In genomic region chr3:24704496-24704895, GRCh38 we compare ENCODE assay signal across 14 cellular contexts.
A peak's percentile ranks its signal among the peaks of the same experiment; 100 is the strongest.
DNase-seq lines count a peak whose midpoint lies in the region; ATAC-seq lines count a peak whose summit lies in the region.
"Had no signal": no experiment of that assay in that cellular context is flagged by ENCODE, and none has a peak within 500 bp of the region (broad histone marks: within the 10 kb centered on the region; RNA-seq: fewer than 3 reads in every experiment).

No MANE protein-coding gene starts in this region.

- peaks cover 20 to 32% of the 10 kb centered on the region in 2 donors for H3K27me3 Mint-ChIP-seq in natural killer cell treated with Interleukin-12 subunit alpha and Interleukin-12 subunit beta and Interleukin-15 and Interleukin-18, amount 100 ng/mL, for 72 hours

- H3K27ac Mint-ChIP-seq in natural killer cell treated with Interleukin-12 subunit alpha and Interleukin-12 subunit beta and Interleukin-15 and Interleukin-18, amount 100 ng/mL, for 72 hours, result no peak overlapping the region
- H3K27ac Mint-ChIP-seq: mesothelial cell of epicardium had no signal

- no peaks in the 10 kb centered on the region for H3K36me3 Mint-ChIP-seq in natural killer cell treated with Interleukin-12 subunit alpha and Interleukin-12 subunit beta and Interleukin-15 and Interleukin-18, amount 100 ng/mL, for 72 hours

- DNase-seq in AG08395 (ENCODE audit: low spot score) (peak; percentile 13), HT1080 (ENCODE audit: low read depth) (peak; percentile 84), astrocyte of the hippocampus (ENCODE audit: low read depth, low spot score) (peak; percentile 84), foreskin melanocyte (peak; percentile 13), NCI-H1694 treated with DMSO at 0.1 percent for 48 hours (lab: John Stamatoyannopoulos, UW) (no peak), NCI-H2227 treated with DMSO at 0.1 percent for 48 hours (lab: John Stamatoyannopoulos, UW) (no peak)
- DNase-seq in natural killer cell treated with Interleukin-12 subunit alpha and Interleukin-12 subunit beta and Interleukin-15 and Interleukin-18, amount 100 ng/mL, for 72 hours (ENCODE audit: low spot score), result no peak
- DNase-seq in activated CD4-positive, CD25-positive, alpha-beta regulatory T cell (lab: John Stamatoyannopoulos, UW), result no peak
- DNase-seq: activated CD4-positive, alpha-beta T cell treated with anti-CD3 and anti-CD28 coated beads, Interleukin-2, amount 50 U/mL, for 4 hours; brain microvascular endothelial cell; psoas muscle; RPMI8226; stimulated activated CD4-positive, alpha-beta T cell treated with anti-CD3 and anti-CD28 coated beads, Interleukin-2, amount 100 ng/mL, for 48 hours had no signal

- ATAC-seq in natural killer cell treated with Interleukin-12 subunit alpha and Interleukin-12 subunit beta and Interleukin-15 and Interleukin-18, amount 100 ng/mL, for 72 hours, result no peak

- H3K4me1 Mint-ChIP-seq in natural killer cell treated with Interleukin-12 subunit alpha and Interleukin-12 subunit beta and Interleukin-15 and Interleukin-18, amount 100 ng/mL, for 72 hours (ENCODE audit: low read depth in 2 of 2), result peaks cover 0 to 7% of the 10 kb centered on the region in 2 donors

- no peaks in the 10 kb centered on the region for H3K9me3 Mint-ChIP-seq in natural killer cell treated with Interleukin-12 subunit alpha and Interleukin-12 subunit beta and Interleukin-15 and Interleukin-18, amount 100 ng/mL, for 72 hours
- H3K9me3 Mint-ChIP-seq: mesothelial cell of epicardium had no signal

- no peak overlapping the region for H3K4me3 Mint-ChIP-seq in natural killer cell treated with Interleukin-12 subunit alpha and Interleukin-12 subunit beta and Interleukin-15 and Interleukin-18, amount 100 ng/mL, for 72 hours
- H3K4me3 Mint-ChIP-seq: mesothelial cell of epicardium had no signal

Comparison
In these comparisons a context has a peak if more than half of its experiments do, and no peak if none do; other contexts are left out.
1. DNase-seq: peak in AG08395 (single experiment), HT1080 (single experiment), astrocyte of the hippocampus (single experiment) and foreskin melanocyte (single experiment); none in natural killer cell treated with Interleukin-12 subunit alpha and Interleukin-12 subunit beta and Interleukin-15 and Interleukin-18, amount 100 ng/mL, for 72 hours (single experiment), NCI-H1694 treated with DMSO at 0.1 percent for 48 hours (single experiment), activated CD4-positive, CD25-positive, alpha-beta regulatory T cell (0 of 4) and NCI-H2227 treated with DMSO at 0.1 percent for 48 hours (single experiment).